11 cellular contexts compared by ENCODE assay signal in genomic region chr6:127950566-127951141, GRCh38. TPM values are rescaled to one million over a fixed set of nuclear protein-coding genes. Genes with fewer than 3 reads are reported as not detected.
DNase-seq lines count a peak whose midpoint lies in the region; ATAC-seq and TF ChIP-seq lines count a peak whose summit lies in the region.
"Had no signal": no experiment of that assay in that cellular context is flagged by ENCODE, and none has a peak within 500 bp of the region (broad histone marks: within the 10 kb centered on the region; RNA-seq: fewer than 3 reads in every experiment).

No MANE protein-coding gene starts in this region.

- H3K36me3 Mint-ChIP-seq in activated T-helper 1 cell treated with anti-CD3 and anti-CD28 coated beads, Interleukin-12 subunit alpha, Interleukin-12 subunit beta, Interleukin-2, Interleukin-4 antibody, amounts not matched to agents 30 ng/mL and 10 ng/mL and 1 ng/mL, durations not matched to agents 14 hours and 24 hours and 36 hours (ENCODE audit: low read depth): peaks cover 15% of the 10 kb centered on the region

- peak overlapping the region; percentile 85 for H3K27ac Mint-ChIP-seq in activated T-helper 1 cell treated with anti-CD3 and anti-CD28 coated beads, Interleukin-12 subunit alpha, Interleukin-12 subunit beta, Interleukin-2, Interleukin-4 antibody, amounts not matched to agents 30 ng/mL and 10 ng/mL and 1 ng/mL, durations not matched to agents 14 hours and 24 hours and 36 hours

- ATAC-seq in GM18502 (IDR thresholded peaks at IDR 0.05; ENCODE audit: poor library complexity, unreplicated experiment): peak; percentile 38
- ATAC-seq in GM21381 (IDR thresholded peaks at IDR 0.05; ENCODE audit: unreplicated experiment): peak; percentile 41
- ATAC-seq in HG03457 (IDR thresholded peaks at IDR 0.05; ENCODE audit: unreplicated experiment): peak; percentile 29
- no peak for ATAC-seq in upper lobe of right lung
- ATAC-seq in GM19455 (IDR thresholded peaks at IDR 0.05; ENCODE audit: unreplicated experiment): no peak

- H3K4me3 ChIP-seq in upper lobe of right lung (no peak overlapping the region), osteoblast (ENCODE audit: insufficient read depth, low read length) (no peak overlapping the region)

- TF ChIP-seq CTCF in upper lobe of right lung (IDR thresholded peaks at IDR 0.05) (no peak), osteoblast (IDR thresholded peaks at IDR 0.05; ENCODE audit: extremely low read depth, low read depth, low read length) (no peak)

- H3K4me1 ChIP-seq in upper lobe of right lung (no peaks in the 10 kb centered on the region), osteoblast (ENCODE audit: insufficient read depth, low read length) (no peaks in the 10 kb centered on the region)

- H2AFZ ChIP-seq in osteoblast (ENCODE audit: low read length): no peak overlapping the region

- no peak overlapping the region for H3K4me2 ChIP-seq in osteoblast (ENCODE audit: insufficient read depth, low read length)

- peak overlapping the region; percentile 32 for H3K4me3 Mint-ChIP-seq in activated T-helper 1 cell treated with anti-CD3 and anti-CD28 coated beads, Interleukin-12 subunit alpha, Interleukin-12 subunit beta, Interleukin-2, Interleukin-4 antibody, amounts not matched to agents 30 ng/mL and 10 ng/mL and 1 ng/mL, durations not matched to agents 14 hours and 24 hours and 36 hours

- H3K4me1 Mint-ChIP-seq in activated T-helper 1 cell treated with anti-CD3 and anti-CD28 coated beads, Interleukin-12 subunit alpha, Interleukin-12 subunit beta, Interleukin-2, Interleukin-4 antibody, amounts not matched to agents 30 ng/mL and 10 ng/mL and 1 ng/mL, durations not matched to agents 14 hours and 24 hours and 36 hours (ENCODE audit: low read depth): peaks cover 50% of the 10 kb centered on the region

- H3K36me3 ChIP-seq in upper lobe of right lung: no peaks in the 10 kb centered on the region
- H3K36me3 ChIP-seq in osteoblast (ENCODE audit: insufficient read depth, low read length): no peaks in the 10 kb centered on the region

- no peaks in the 10 kb centered on the region for H3K27me3 Mint-ChIP-seq in activated T-helper 1 cell treated with anti-CD3 and anti-CD28 coated beads, Interleukin-12 subunit alpha, Interleukin-12 subunit beta, Interleukin-2, Interleukin-4 antibody, amounts not matched to agents 30 ng/mL and 10 ng/mL and 1 ng/mL, durations not matched to agents 14 hours and 24 hours and 36 hours (ENCODE audit: insufficient read depth)

- intact Hi-C loops in activated T-helper 1 cell treated with anti-CD3 and anti-CD28 coated beads, Interleukin-12 subunit alpha, Interleukin-12 subunit beta, Interleukin-2, Interleukin-4 antibody, amounts not matched to agents 30 ng/mL and 10 ng/mL and 1 ng/mL, durations not matched to agents 14 hours and 24 hours and 36 hours (cut with micrococcal nuclease): loop anchor here (1.0 to 2.0 kb wide), 5 partner anchors 11 to 42 kb away; no protein-coding TSS in a partner anchor
- intact Hi-C loops in upper lobe of right lung (cut with DNase I): no loop called here

- peaks cover 38% of the 10 kb centered on the region for H3K9me3 Mint-ChIP-seq in activated T-helper 1 cell treated with anti-CD3 and anti-CD28 coated beads, Interleukin-12 subunit alpha, Interleukin-12 subunit beta, Interleukin-2, Interleukin-4 antibody, amounts not matched to agents 30 ng/mL and 10 ng/mL and 1 ng/mL, durations not matched to agents 14 hours and 24 hours and 36 hours

- DNase-seq in activated T-helper 1 cell treated with anti-CD3 and anti-CD28 coated beads, Interleukin-12 subunit alpha, Interleukin-12 subunit beta, Interleukin-2, Interleukin-4 antibody, amounts not matched to agents 30 ng/mL and 10 ng/mL and 1 ng/mL, durations not matched to agents 14 hours and 24 hours and 36 hours (ENCODE audit: low spot score): no peak
- DNase-seq in upper lobe of right lung (no peak), osteoblast (ENCODE audit: insufficient read length, low spot score, missing footprints) (no peak), SIG-M5 treated with dmso at 0.1 percent for 504 hours (lab: John Stamatoyannopoulos, UW; ENCODE audit: unreplicated experiment) (no peak)
- DNase-seq: DMS79, midbrain, trophoblast cell had no signal

- H3K9me3 ChIP-seq in upper lobe of right lung: no peaks in the 10 kb centered on the region
- H3K9me3 ChIP-seq in osteoblast (ENCODE audit: low read depth, low read length): no peaks in the 10 kb centered on the region

- H3K27ac ChIP-seq in upper lobe of right lung: no peak overlapping the region
- no peak overlapping the region for H3K27ac ChIP-seq in osteoblast (ENCODE audit: low read depth, low read length)

- H3K27me3 ChIP-seq in upper lobe of right lung (no peaks in the 10 kb centered on the region), osteoblast (ENCODE audit: insufficient read depth, low read length) (no peaks in the 10 kb centered on the region)

- H3K79me2 ChIP-seq in osteoblast (ENCODE audit: insufficient read depth, low read length): no peaks in the 10 kb centered on the region

- no peaks in the 10 kb centered on the region for H4K20me1 ChIP-seq in osteoblast (ENCODE audit: insufficient read depth, low read length)

RNA-seq across cellular contexts. Expression of gene THEMIS, which starts 49.8 kb away (rescaled TPM):
- total RNA-seq in activated T-helper 1 cell treated with anti-CD3 and anti-CD28 coated beads, Interleukin-12 subunit alpha, Interleukin-12 subunit beta, Interleukin-2, Interleukin-4 antibody, amounts not matched to agents 30 ng/mL and 10 ng/mL and 1 ng/mL, durations not matched to agents 14 hours and 24 hours and 36 hours: 10.6 and 11.3 TPM in 2 replicates
- total RNA-seq in upper lobe of right lung (3.0 TPM), osteoblast (under 0.01 TPM in 2 replicates)

Comparison
In these comparisons a context has a peak if more than half of its experiments do, and no peak if none do; other contexts are left out.
1. ATAC-seq: peak in GM18502 (single experiment), GM21381 (single experiment) and HG03457 (single experiment); none in upper lobe of right lung (single experiment) and GM19455 (single experiment).